8 cellular contexts compared by ENCODE assay signal in the genomic region with DNA sequence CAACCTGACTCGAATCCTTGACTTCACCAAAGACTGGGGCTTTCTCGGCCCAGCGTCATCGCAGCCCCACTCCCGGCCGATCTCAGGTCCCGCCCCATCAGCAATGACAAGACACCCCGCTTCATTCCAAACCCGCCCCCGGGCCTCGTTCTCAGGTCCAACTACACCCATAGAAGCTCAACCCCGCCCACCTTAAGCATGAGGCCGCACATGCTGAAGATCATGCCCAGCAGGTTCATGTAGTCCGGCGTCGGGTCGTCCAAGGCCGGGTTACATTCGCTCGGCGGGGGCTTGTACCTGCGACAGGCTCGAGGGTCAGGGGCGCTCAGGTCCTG. TPM values are rescaled to one million over a fixed set of nuclear protein-coding genes. Genes with fewer than 3 reads are reported as not detected.
DNase-seq lines count a peak whose midpoint lies in the region; ATAC-seq and TF ChIP-seq lines count a peak whose summit lies in the region.

No MANE protein-coding gene starts in this region.

- peaks cover 13% of the 10 kb centered on the region for H4K20me1 ChIP-seq in Loucy (ENCODE audit: insufficient read depth, low read length, poor library complexity, severe bottlenecking)

- H3K36me3 ChIP-seq in Loucy (ENCODE audit: insufficient read depth, low read length) (peaks cover 5% of the 10 kb centered on the region; the same call in 1 of the 2 replicates), mucosa of rectum (ENCODE audit: control insufficient read depth in 2 of 2, insufficient read depth in 2 of 2, low read length in 2 of 2) (peaks cover 13 to 23% of the 10 kb centered on the region in 2 donors)

- no peaks in the 10 kb centered on the region for H3K9me3 ChIP-seq in Loucy (ENCODE audit: insufficient read depth, low read depth, low read length)
- H3K9me3 ChIP-seq in mucosa of rectum (ENCODE audit: control insufficient read depth in 2 of 2, low read length in 2 of 2): no peaks in the 10 kb centered on the region

- peaks cover 36% of the 10 kb centered on the region for H3K4me1 Mint-ChIP-seq in endothelial cell (ENCODE audit: unreplicated experiment)
- peaks cover 79% of the 10 kb centered on the region for H3K4me1 Mint-ChIP-seq in stimulated activated effector memory CD8-positive, alpha-beta T cell treated with anti-CD3 and anti-CD28 coated beads, Interleukin-12 subunit alpha, Interleukin-12 subunit beta, amount 100 ng/mL, for 72 hours

- H3K4me1 ChIP-seq in Loucy (ENCODE audit: insufficient read depth, low read length, poor library complexity, severe bottlenecking): peaks cover 25% of the 10 kb centered on the region
- peaks cover 34 to 37% of the 10 kb centered on the region in 2 donors for H3K4me1 ChIP-seq in mucosa of rectum (ENCODE audit: control insufficient read depth in 2 of 2, insufficient read depth in 2 of 2, low read length in 2 of 2)

- H3K27ac ChIP-seq in mucosa of rectum (ENCODE audit: low read depth in 2 of 2, low read length in 2 of 2): peak overlapping the region; percentile 89 to 95

- H3K4me3 ChIP-seq in Loucy (ENCODE audit: low read length, poor library complexity, severe bottlenecking) (peak overlapping the region; percentile 79), mucosa of rectum (ENCODE audit: low read length in 2 of 2) (peak overlapping the region; percentile 79 to 99)

- H3K4me3 Mint-ChIP-seq in endothelial cell (ENCODE audit: unreplicated experiment): peak overlapping the region; percentile 98
- H3K4me3 Mint-ChIP-seq in stimulated activated effector memory CD8-positive, alpha-beta T cell treated with anti-CD3 and anti-CD28 coated beads, Interleukin-12 subunit alpha, Interleukin-12 subunit beta, amount 100 ng/mL, for 72 hours: peak overlapping the region; percentile 97

- H3K9me2 ChIP-seq in Loucy (replicated peaks; ENCODE audit: low read depth, low read length): no peaks in the 10 kb centered on the region

- peaks cover 38% of the 10 kb centered on the region for H3K79me2 ChIP-seq in Loucy (ENCODE audit: insufficient read depth, low read length)

- H3K27me3 Mint-ChIP-seq in endothelial cell (ENCODE audit: unreplicated experiment): peaks cover 24% of the 10 kb centered on the region

- H3K9ac ChIP-seq in Loucy (ENCODE audit: low read depth, low read length, poor library complexity, severe bottlenecking) (peak overlapping the region; percentile 89), mucosa of rectum (ENCODE audit: low read depth in 1 of 2, low read length in 2 of 2) (peak overlapping the region; percentile 68 to 86)

- DNase-seq in EH (ENCODE audit: low read depth) (peak; percentile 60), endothelial cell (ENCODE audit: low spot score) (peak; percentile 34)
- DNase-seq in activated CD8-positive, alpha-beta memory T cell treated with anti-CD3 and anti-CD28 coated beads, Interleukin-2, amount 50 U/mL, for 48 hours: peak; percentile 81
- DNase-seq in stimulated activated effector memory CD8-positive, alpha-beta T cell treated with anti-CD3 and anti-CD28 coated beads, Interleukin-12 subunit alpha, Interleukin-12 subunit beta, amount 100 ng/mL, for 72 hours (ENCODE audit: low spot score in 2 of 2): peak in 1 of 2 donors; percentile 42

- peak overlapping the region; percentile 89 for H3K4me2 ChIP-seq in Loucy (ENCODE audit: low read depth, low read length, poor library complexity, severe bottlenecking)

- ATAC-seq in stimulated activated effector memory CD8-positive, alpha-beta T cell treated with anti-CD3 and anti-CD28 coated beads, Interleukin-12 subunit alpha, Interleukin-12 subunit beta, amount 100 ng/mL, for 72 hours: peak; percentile 43
- ATAC-seq in GM19452 (IDR thresholded peaks at IDR 0.05; ENCODE audit: unreplicated experiment) (no peak), GM18873 (IDR thresholded peaks at IDR 0.05; ENCODE audit: low FRiP score, unreplicated experiment) (no peak)

- peak overlapping the region; percentile 90 for H2AFZ ChIP-seq in Loucy (ENCODE audit: low read length)

- no peak for TF ChIP-seq CTCF in Loucy (conservative IDR thresholded peaks at IDR 0.05; ENCODE audit: low read length)
- TF ChIP-seq CTCF in endothelial cell (IDR thresholded peaks at IDR 0.05; ENCODE audit: unreplicated experiment): no peak

- H3K27ac Mint-ChIP-seq in endothelial cell (ENCODE audit: unreplicated experiment): peak overlapping the region; percentile 97
- peak overlapping the region; percentile 99 for H3K27ac Mint-ChIP-seq in stimulated activated effector memory CD8-positive, alpha-beta T cell treated with anti-CD3 and anti-CD28 coated beads, Interleukin-12 subunit alpha, Interleukin-12 subunit beta, amount 100 ng/mL, for 72 hours

- H3F3A ChIP-seq in Loucy (ENCODE audit: low read depth): no peaks in the 10 kb centered on the region

- peaks cover 22% of the 10 kb centered on the region for H3K36me3 Mint-ChIP-seq in endothelial cell (ENCODE audit: low read depth, unreplicated experiment)
- H3K36me3 Mint-ChIP-seq in stimulated activated effector memory CD8-positive, alpha-beta T cell treated with anti-CD3 and anti-CD28 coated beads, Interleukin-12 subunit alpha, Interleukin-12 subunit beta, amount 100 ng/mL, for 72 hours: peaks cover 86% of the 10 kb centered on the region

- no peaks in the 10 kb centered on the region for H3K9me3 Mint-ChIP-seq in endothelial cell (ENCODE audit: unreplicated experiment)
- H3K9me3 Mint-ChIP-seq in stimulated activated effector memory CD8-positive, alpha-beta T cell treated with anti-CD3 and anti-CD28 coated beads, Interleukin-12 subunit alpha, Interleukin-12 subunit beta, amount 100 ng/mL, for 72 hours: no peaks in the 10 kb centered on the region

- H3K27me3 ChIP-seq in Loucy (ENCODE audit: insufficient read depth, low read length, poor library complexity, severe bottlenecking) (no peaks in the 10 kb centered on the region), mucosa of rectum (ENCODE audit: control insufficient read depth in 2 of 2, insufficient read depth in 2 of 2, low read length in 2 of 2) (no peaks in the 10 kb centered on the region)

RNA-seq across cellular contexts. Expression of gene WDR83, which starts 2.3 kb away (rescaled TPM):
- total RNA-seq in endothelial cell (ENCODE audit: unreplicated experiment): 13.2 TPM

RNA-seq across cellular contexts. Expression of gene MAN2B1, which starts 2.4 kb away (rescaled TPM):
- 98.4 TPM for total RNA-seq in endothelial cell (ENCODE audit: unreplicated experiment)

RNA-seq across cellular contexts. Expression of gene DHPS, which starts 12.8 kb away (rescaled TPM):
- total RNA-seq in endothelial cell (ENCODE audit: unreplicated experiment): 55.3 TPM

RNA-seq across cellular contexts. Expression of gene GNG14, which starts 18.9 kb away (rescaled TPM):
- not detected for total RNA-seq in endothelial cell (ENCODE audit: unreplicated experiment)

RNA-seq across cellular contexts. Expression of gene FBXW9, which starts 27.5 kb away (rescaled TPM):
- 8.0 TPM for total RNA-seq in endothelial cell (ENCODE audit: unreplicated experiment)
